In genomic region chr7:113085781-113086390, GRCh38 we compare ENCODE assay signal across 1 cellular context.
TF ChIP-seq lines count a peak whose summit lies in the region.

No MANE protein-coding gene starts in this region.

TF ChIP-seq in IMR-90, 13 proteins besides CTCF, POLR2A, EP300 and RAD21 (continued from another document):
- TF ChIP-seq MAZ (IDR thresholded peaks at IDR 0.05; ENCODE audit: borderline replicate concordance, low read depth, low read length): no peak
